8 cellular contexts compared by ENCODE assay signal in genomic region chr6:52670502-52671409, GRCh38. TPM values are rescaled to one million over a fixed set of nuclear protein-coding genes. Genes with fewer than 3 reads are reported as not detected.
DNase-seq lines count a peak whose midpoint lies in the region; ATAC-seq and TF ChIP-seq lines count a peak whose summit lies in the region.

Gene TMEM14A, plus strand, starts transcription at chr6:52671113. Its CDS starts 5,990 bp downstream, at chr6:52677103.

- no peaks in the 10 kb centered on the region for H3K79me1 ChIP-seq in H9 (ENCODE audit: insufficient read depth, low read depth, low read length, poor library complexity, severe bottlenecking)

- DNase-seq in ELF-1 (ENCODE audit: low read depth, low spot score) (peak; percentile 98), H9 (peak; percentile 98), M059J (ENCODE audit: low read depth) (peak; percentile 98), SHP77 (lab: John Stamatoyannopoulos, UW) (peak; percentile 90 to 94), fibroblast of the aortic adventitia (ENCODE audit: low read depth) (peak; percentile 93)
- DNase-seq in activated effector memory CD4-positive, alpha-beta T cell treated with Interleukin-2 at 50 U/mL for 16 hours: peak; percentile 86
- peak; percentile 95 for DNase-seq in stimulated activated naive CD8-positive, alpha-beta T cell treated with anti-CD3 and anti-CD28 coated beads, Interleukin-15, Interleukin-2, amounts not matched to agents 100 U/mL and 50 U/mL, for 24 hours

- no peak within 1 kb of the TSS for H2BK20ac ChIP-seq in H9 (ENCODE audit: low read depth, low read length, poor library complexity, severe bottlenecking)

- peak within 1 kb of the TSS; percentile 79 to 93 for H3K4me3 Mint-ChIP-seq in H9
- H3K4me3 Mint-ChIP-seq in nephron: peak within 1 kb of the TSS; percentile 95 to 98 (median 96)

- TF ChIP-seq CTCF in H9 (conservative IDR thresholded peaks at IDR 0.05) (no peak), fibroblast of the aortic adventitia (IDR thresholded peaks at IDR 0.05; ENCODE audit: insufficient read depth, low read length) (peak; percentile 16), nephron (IDR thresholded peaks at IDR 0.05; ENCODE audit: unreplicated experiment in 3 of 3) (no peak)

- no peak within 1 kb of the TSS for H4K8ac ChIP-seq in H9 (replicated peaks; ENCODE audit: insufficient read length, low read depth, low read length)

- ATAC-seq in stimulated activated naive CD8-positive, alpha-beta T cell treated with anti-CD3 and anti-CD28 coated beads, Interleukin-15, Interleukin-2, amounts not matched to agents 100 U/mL and 50 U/mL, for 24 hours: peak; percentile 99

- peak within 1 kb of the TSS; percentile 51 for H3K9ac ChIP-seq in H9 (ENCODE audit: extremely low read depth, insufficient read length, low read length)

- H3K9me3 ChIP-seq in H9 (ENCODE audit: control insufficient read depth, low read depth, low read length): no peaks in the 10 kb centered on the region

- no peak within 1 kb of the TSS for H3K56ac ChIP-seq in H9 (ENCODE audit: insufficient read length, low read depth, low read length)

- H2BK12ac ChIP-seq in H9 (ENCODE audit: insufficient read length, low read depth, low read length): no peak within 1 kb of the TSS

- peaks cover 20% of the 10 kb centered on the region for H3K27me3 Mint-ChIP-seq in H9 (ENCODE audit: low read depth)
- H3K27me3 Mint-ChIP-seq in nephron (ENCODE audit: low read depth): no peaks in the 10 kb centered on the region

- H3K36me3 Mint-ChIP-seq in H9 (ENCODE audit: insufficient read depth in 1 of 3, low read depth in 3 of 3) (peaks cover 11 to 21% (median 13%) of the 10 kb centered on the region in 3 experiments), nephron (ENCODE audit: low read depth) (peaks cover 12% of the 10 kb centered on the region)

- no peaks in the 10 kb centered on the region for H4K20me1 ChIP-seq in H9 (ENCODE audit: control insufficient read depth, insufficient read depth, insufficient read length)

- H4K91ac ChIP-seq in H9 (ENCODE audit: insufficient read length, low read depth, low read length): no peak within 1 kb of the TSS

- H2AK5ac ChIP-seq in H9 (ENCODE audit: insufficient read length, low read length): no peak within 1 kb of the TSS

- no peak within 1 kb of the TSS for H3K14ac ChIP-seq in H9 (ENCODE audit: insufficient read depth, low read length)

- no peak within 1 kb of the TSS for H3T11ph ChIP-seq in H9 (ENCODE audit: low read length)

- H3K4me1 Mint-ChIP-seq in H9 (peaks cover 26 to 29% of the 10 kb centered on the region in 2 experiments), nephron (peaks cover 20% of the 10 kb centered on the region)

- no peak within 1 kb of the TSS for H3K23ac ChIP-seq in H9 (ENCODE audit: insufficient read length, low read depth, low read length)

- no peak within 1 kb of the TSS for H3K4ac ChIP-seq in H9 (ENCODE audit: low read depth, low read length)

- H4K5ac ChIP-seq in H9 (ENCODE audit: insufficient read length, low read depth, low read length): no peak within 1 kb of the TSS

- H3K9me3 Mint-ChIP-seq in H9 (no peaks in the 10 kb centered on the region), nephron (no peaks in the 10 kb centered on the region)

- H3K27ac Mint-ChIP-seq in H9 (peak within 1 kb of the TSS in 1 of 3 experiments; percentile 87; a peak in 2 of 7 replicates), nephron (peak within 1 kb of the TSS; percentile 79 to 86 (median 85))

- no peak within 1 kb of the TSS for H2BK15ac ChIP-seq in H9 (ENCODE audit: low read depth, low read length)

- H3K4me1 ChIP-seq in H9 (ENCODE audit: insufficient read depth, low read length): peaks cover 2% of the 10 kb centered on the region; the same call in 1 of the 2 replicates

- peak within 1 kb of the TSS; percentile 67 for H3K4me2 ChIP-seq in H9 (ENCODE audit: insufficient read depth, insufficient read length, low read length)

- no peak within 1 kb of the TSS for H3K27ac ChIP-seq in H9 (ENCODE audit: insufficient read length, low read depth, low read length)

- H2AFZ ChIP-seq in H9 (ENCODE audit: low read length): peak within 1 kb of the TSS; percentile 9

- H3K18ac ChIP-seq in H9 (ENCODE audit: insufficient read length, low read depth, low read length): no peak within 1 kb of the TSS

- no peak within 1 kb of the TSS for H2BK5ac ChIP-seq in H9 (ENCODE audit: insufficient read length, low read length)

- no CpG with 5 or more reads among the region's 42 CpGs for WGBS in H9 (ENCODE audit: extremely low coverage, insufficient read length, low lambda C conversion rate)

- peaks cover 5% of the 10 kb centered on the region for H3K23me2 ChIP-seq in H9 (ENCODE audit: insufficient read length, low read depth, low read length, poor library complexity, severe bottlenecking)

- no peaks in the 10 kb centered on the region; the same call in 1 of the 2 replicates for H3K27me3 ChIP-seq in H9 (ENCODE audit: insufficient read depth, low read length)

- H3K79me2 ChIP-seq in H9 (ENCODE audit: insufficient read depth, low read length): no peaks in the 10 kb centered on the region

- no peak within 1 kb of the TSS for H2BK120ac ChIP-seq in H9 (ENCODE audit: low read depth, low read length, poor library complexity, severe bottlenecking)

- peak within 1 kb of the TSS; percentile 95 for H3K4me3 ChIP-seq in fibroblast of the aortic adventitia (ENCODE audit: low read depth, low read length)

RNA-seq across cellular contexts. Expression of gene TMEM14A, which starts in this region (rescaled TPM):
- total RNA-seq in H9 (2021) (7.3 and 10.7 TPM in 2 replicates), fibroblast of the aortic adventitia (ENCODE audit: low replicate concordance) (16.3 and 60.1 TPM in 2 replicates)
- 124 and 158 TPM in 2 replicates for total RNA-seq in M059J (2014; rRNA removed; shearing (Covaris generic))
